Comparison of ENCODE assay signal across 26 cellular contexts in the genomic region with DNA sequence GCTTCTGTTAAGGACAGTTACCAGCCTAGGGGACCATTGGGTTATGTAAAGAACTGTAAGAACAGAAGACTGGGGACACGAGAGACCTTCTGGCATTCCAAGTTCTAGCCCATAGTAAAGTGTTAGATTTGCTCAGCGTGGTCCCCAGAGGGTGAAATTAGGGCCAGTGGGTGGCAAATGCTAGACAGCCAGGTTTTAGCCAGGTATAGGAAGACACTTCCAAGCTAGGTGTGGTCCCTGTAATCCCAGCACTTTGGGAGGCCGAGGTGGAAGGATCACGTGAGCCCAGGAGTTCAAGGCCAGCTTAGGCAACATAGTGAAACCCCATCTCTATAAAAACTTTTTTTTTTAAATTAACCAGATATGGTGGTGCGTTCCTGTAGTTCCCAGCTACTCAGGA.
"Had no signal": no experiment of that assay in that cellular context is flagged by ENCODE, and none has a peak within 500 bp of the region (broad histone marks: within the 10 kb centered on the region; RNA-seq: fewer than 3 reads in every experiment).

No MANE protein-coding gene starts in this region.

- H3K4me3 Mint-ChIP-seq: dendritic cell treated with granulocyte-macrophage colony-stimulating factor and Interleukin-4, amounts not matched to agents 40 ng/mL and 50 ng/mL, for 4 days; effector memory CD8-positive, alpha-beta T cell; endodermal cell; immature natural killer cell; mesothelial cell of epicardium; naive B cell had no signal

- H3K4me2 ChIP-seq: hepatocyte had no signal

- H3K36me3 Mint-ChIP-seq: mesothelial cell of epicardium, naive B cell had no signal

- H3K36me3 ChIP-seq: colonic mucosa, gastroesophageal sphincter, heart left ventricle, lower lobe of right lung had no signal

- H3K27ac ChIP-seq: colonic mucosa, epithelial cell of prostate, foreskin keratinocyte, gastroesophageal sphincter, heart left ventricle, hepatocyte, lower lobe of right lung had no signal

- DNase-seq: colonic mucosa; cortex of kidney; effector CD8-positive, alpha-beta T cell; effector memory CD8-positive, alpha-beta T cell; endodermal cell; erythroblast; foreskin keratinocyte; heart left ventricle; hypothalamus; immature natural killer cell; islet precursor cell; kidney; kidney glomerular epithelial cell; left colon; left ventricle myocardium superior; lower lobe of right lung; mesenchymal stem cell; mucosa of descending colon; naive B cell had no signal

- H3K4me3 ChIP-seq: colonic mucosa, gastroesophageal sphincter, heart left ventricle, hepatocyte, lower lobe of right lung, mucosa of descending colon had no signal

- H2AFZ ChIP-seq: hepatocyte had no signal

- H3K27me3 ChIP-seq: colonic mucosa, foreskin keratinocyte, gastroesophageal sphincter, heart left ventricle, hepatocyte had no signal

- H3K27me3 Mint-ChIP-seq: dendritic cell treated with granulocyte-macrophage colony-stimulating factor and Interleukin-4, amounts not matched to agents 40 ng/mL and 50 ng/mL, for 4 days; effector memory CD8-positive, alpha-beta T cell; naive B cell had no signal

- H3K4me1 ChIP-seq: colonic mucosa, gastroesophageal sphincter, heart left ventricle, lower lobe of right lung had no signal

- H3K9me3 ChIP-seq: colonic mucosa, gastroesophageal sphincter, heart left ventricle, lower lobe of right lung, mucosa of descending colon had no signal

- H3K4me1 Mint-ChIP-seq: endodermal cell, immature natural killer cell, naive B cell had no signal

- H3K79me2 ChIP-seq: hepatocyte had no signal

- H3K9me3 Mint-ChIP-seq: dendritic cell treated with granulocyte-macrophage colony-stimulating factor and Interleukin-4, amounts not matched to agents 40 ng/mL and 50 ng/mL, for 4 days; effector memory CD8-positive, alpha-beta T cell; endodermal cell; immature natural killer cell; naive B cell had no signal

- H3K27ac Mint-ChIP-seq: dendritic cell treated with granulocyte-macrophage colony-stimulating factor and Interleukin-4, amounts not matched to agents 40 ng/mL and 50 ng/mL, for 4 days; effector memory CD8-positive, alpha-beta T cell; endodermal cell; immature natural killer cell; mesothelial cell of epicardium had no signal

- ATAC-seq: effector memory CD8-positive, alpha-beta T cell; esophagus mucosa; foreskin keratinocyte; gastroesophageal sphincter; heart left ventricle; left colon; left lobe of liver; left ventricle myocardium superior; lower lobe of right lung; mucosa of descending colon had no signal
